16 cellular contexts compared by ENCODE assay signal in the genomic region with DNA sequence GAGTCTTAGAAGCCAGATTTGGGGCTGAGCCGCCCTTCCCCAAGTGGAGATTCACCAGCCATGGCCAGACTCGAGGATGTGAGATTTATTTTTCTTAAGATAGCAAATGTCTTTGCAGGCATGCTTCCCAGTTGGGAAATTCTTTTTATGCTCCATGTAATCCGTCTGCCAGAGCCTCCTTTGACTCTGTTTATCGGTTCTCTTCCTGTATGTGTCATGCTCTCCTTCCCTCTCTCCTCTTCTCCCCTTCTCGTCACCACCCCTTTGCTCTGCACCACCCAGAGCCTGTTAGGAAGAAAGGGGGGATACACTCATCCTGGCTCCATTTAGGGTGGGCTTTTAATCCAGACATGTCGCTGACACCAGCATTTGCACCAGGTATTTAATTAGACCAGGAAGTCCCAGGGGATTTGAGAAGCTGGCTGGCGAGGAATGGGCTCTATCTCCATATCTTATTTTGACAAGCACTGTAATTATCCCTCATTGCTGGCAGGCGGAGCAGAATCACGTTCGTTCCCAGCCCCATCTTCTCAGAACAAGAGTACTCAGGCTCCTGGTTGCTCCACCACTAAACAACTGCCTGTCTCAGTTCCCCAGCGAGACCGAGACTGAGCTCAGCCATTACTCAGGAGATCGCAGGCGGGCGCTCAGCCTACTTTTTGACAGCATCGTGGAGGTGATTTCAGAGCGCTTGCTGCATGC. TPM values are rescaled to one million over a fixed set of nuclear protein-coding genes. Genes with fewer than 3 reads are reported as not detected.
DNase-seq lines count a peak whose midpoint lies in the region; ATAC-seq and TF ChIP-seq lines count a peak whose summit lies in the region.
"Had no signal": no experiment of that assay in that cellular context is flagged by ENCODE, and none has a peak within 500 bp of the region (broad histone marks: within the 10 kb centered on the region; RNA-seq: fewer than 3 reads in every experiment).

No MANE protein-coding gene starts in this region.

- H2AK5ac ChIP-seq in H9 (ENCODE audit: insufficient read length, low read length) = no peak overlapping the region

- H3K27ac ChIP-seq in H9 (ENCODE audit: insufficient read length, low read depth, low read length) (no peak overlapping the region), esophagus muscularis mucosa (replicated peaks in 1 of 4) (peak overlapping the region; percentile 33 to 65 (median 53))
- H3K27ac ChIP-seq: right lobe of liver had no signal

- H3K79me2 ChIP-seq in H9 (ENCODE audit: insufficient read depth, low read length) = no peaks in the 10 kb centered on the region

- no peak overlapping the region for H3K18ac ChIP-seq in H9 (ENCODE audit: insufficient read length, low read depth, low read length)

- H3K36me3 Mint-ChIP-seq in H9 (ENCODE audit: insufficient read depth in 1 of 3, low read depth in 3 of 3) = no peaks in the 10 kb centered on the region
- H3K36me3 Mint-ChIP-seq in T-helper 17 cell (ENCODE audit: low read depth) = no peaks in the 10 kb centered on the region
- H3K36me3 Mint-ChIP-seq: CD14-positive monocyte had no signal

- H3K9me3 Mint-ChIP-seq in H9 = no peaks in the 10 kb centered on the region
- H3K9me3 Mint-ChIP-seq: activated T-helper 2 cell treated with anti-CD3 and anti-CD28 coated beads, Interferon-gamma antibody, Interleukin-2, Interleukin-4, amounts not matched to agents 10 μg/mL and 5 μg/mL and 100 μg/mL, durations not matched to agents 14 hours and 24 hours and 36 hours had no signal

- no peak overlapping the region for H3K4me3 Mint-ChIP-seq in H9
- H3K4me3 Mint-ChIP-seq in T-helper 17 cell = no peak overlapping the region

- no CpG with 5 or more reads among the region's 17 CpGs for WGBS in H9 (ENCODE audit: extremely low coverage, insufficient read length, low lambda C conversion rate)
- 26% methylated on average over 15 of the region's 17 CpGs for WGBS in esophagus muscularis mucosa

- no peak overlapping the region for H4K91ac ChIP-seq in H9 (ENCODE audit: insufficient read length, low read depth, low read length)

- H4K8ac ChIP-seq in H9 (replicated peaks; ENCODE audit: insufficient read length, low read depth, low read length) = no peak overlapping the region

- no peak overlapping the region for H2BK5ac ChIP-seq in H9 (ENCODE audit: insufficient read length, low read length)

- no peak overlapping the region for H3T11ph ChIP-seq in H9 (ENCODE audit: low read length)

- H3K27me3 ChIP-seq in H9 (ENCODE audit: insufficient read depth, low read length) (no peaks in the 10 kb centered on the region), esophagus muscularis mucosa (peaks cover 0 to 16% (median 1%) of the 10 kb centered on the region in 4 donors)
- H3K27me3 ChIP-seq: right lobe of liver had no signal

- TF ChIP-seq EP300 in esophagus muscularis mucosa (IDR thresholded peaks at IDR 0.05) = no peak

- no peak overlapping the region for H3K56ac ChIP-seq in H9 (ENCODE audit: insufficient read length, low read depth, low read length)

- H3K36me3 ChIP-seq in esophagus muscularis mucosa = no peaks in the 10 kb centered on the region
- H3K36me3 ChIP-seq: right lobe of liver had no signal

- ATAC-seq in omental fat pad (ENCODE audit: low FRiP score) (peak; percentile 87), GM19351 (IDR thresholded peaks at IDR 0.05; ENCODE audit: unreplicated experiment) (no peak), T-helper 17 cell (no peak), GM18520 (IDR thresholded peaks at IDR 0.05; ENCODE audit: unreplicated experiment) (no peak), GM18519 (IDR thresholded peaks at IDR 0.05; ENCODE audit: low FRiP score, unreplicated experiment) (no peak)

- H3K4ac ChIP-seq in H9 (ENCODE audit: low read depth, low read length) = no peak overlapping the region

- no peak overlapping the region for H3K4me2 ChIP-seq in H9 (ENCODE audit: insufficient read depth, insufficient read length, low read length)

- peak overlapping the region in 1 of 4 donors; percentile 31 for H3K4me3 ChIP-seq in esophagus muscularis mucosa
- H3K4me3 ChIP-seq: right lobe of liver had no signal

- H3K9me3 ChIP-seq in H9 (ENCODE audit: control insufficient read depth, low read depth, low read length) (no peaks in the 10 kb centered on the region), esophagus muscularis mucosa (no peaks in the 10 kb centered on the region), T-helper 17 cell (ENCODE audit: control insufficient read depth, low read length, poor library complexity, severe bottlenecking) (no peaks in the 10 kb centered on the region)
- H3K9me3 ChIP-seq: right lobe of liver had no signal

- TF ChIP-seq POLR2A in esophagus muscularis mucosa (IDR thresholded peaks at IDR 0.05; ENCODE audit: low read depth) = no peak

- H3K4me1 Mint-ChIP-seq in H9 (peaks cover 6 to 8% of the 10 kb centered on the region in 2 experiments), T-helper 17 cell (no peaks in the 10 kb centered on the region)
- H3K4me1 Mint-ChIP-seq: CD14-positive monocyte had no signal

- H3K9ac ChIP-seq in H9 (ENCODE audit: extremely low read depth, insufficient read length, low read length) = no peak overlapping the region

- peaks cover 2% of the 10 kb centered on the region for H3K27me3 Mint-ChIP-seq in H9 (ENCODE audit: low read depth)
- H3K27me3 Mint-ChIP-seq in T-helper 17 cell = peaks cover 17% of the 10 kb centered on the region

- no peak overlapping the region for H2AFZ ChIP-seq in H9 (ENCODE audit: low read length)

- DNase-seq in H9 (peak; percentile 18), NCI-H2171 (lab: John Stamatoyannopoulos, UW) (peak; percentile 48), esophagus muscularis mucosa (ENCODE audit: extremely low spot score) (no peak), omental fat pad (ENCODE audit: low spot score) (no peak), T-helper 17 cell (no peak)
- DNase-seq: activated CD4-positive, alpha-beta T cell treated with anti-CD3 and anti-CD28 coated beads for 4 hours; erythroblast; MM.1S; right lobe of liver; substantia nigra; SW 1271 had no signal

- H3K23ac ChIP-seq in H9 (ENCODE audit: insufficient read length, low read depth, low read length) = no peak overlapping the region

- no peaks in the 10 kb centered on the region for H3K23me2 ChIP-seq in H9 (ENCODE audit: insufficient read length, low read depth, low read length, poor library complexity, severe bottlenecking)

- no peaks in the 10 kb centered on the region for H3K4me1 ChIP-seq in H9 (ENCODE audit: insufficient read depth, low read length)
- H3K4me1 ChIP-seq in esophagus muscularis mucosa = peaks cover 3 to 35% (median 29%) of the 10 kb centered on the region in 4 donors
- H3K4me1 ChIP-seq: right lobe of liver had no signal

- H4K20me1 ChIP-seq in H9 (ENCODE audit: control insufficient read depth, insufficient read depth, insufficient read length) = no peaks in the 10 kb centered on the region

- intact Hi-C loops in esophagus muscularis mucosa (cut with DNase I) = no loop called here

- no peak overlapping the region for H2BK120ac ChIP-seq in H9 (ENCODE audit: low read depth, low read length, poor library complexity, severe bottlenecking)

- H2BK15ac ChIP-seq in H9 (ENCODE audit: low read depth, low read length) = no peak overlapping the region

- H3K79me1 ChIP-seq in H9 (ENCODE audit: insufficient read depth, low read depth, low read length, poor library complexity, severe bottlenecking) = no peaks in the 10 kb centered on the region

- H2BK20ac ChIP-seq in H9 (ENCODE audit: low read depth, low read length, poor library complexity, severe bottlenecking) = no peak overlapping the region

- no peak overlapping the region for H3K14ac ChIP-seq in H9 (ENCODE audit: insufficient read depth, low read length)

- H3K27ac Mint-ChIP-seq in H9 (no peak overlapping the region), T-helper 17 cell (no peak overlapping the region)
- H3K27ac Mint-ChIP-seq: activated T-helper 2 cell treated with anti-CD3 and anti-CD28 coated beads, Interferon-gamma antibody, Interleukin-2, Interleukin-4, amounts not matched to agents 10 μg/mL and 5 μg/mL and 100 μg/mL, durations not matched to agents 14 hours and 24 hours and 36 hours; CD14-positive monocyte had no signal

- no peak overlapping the region for H2BK12ac ChIP-seq in H9 (ENCODE audit: insufficient read length, low read depth, low read length)

- H4K5ac ChIP-seq in H9 (ENCODE audit: insufficient read length, low read depth, low read length) = no peak overlapping the region

- TF ChIP-seq CTCF in H9 (conservative IDR thresholded peaks at IDR 0.05) (no peak), esophagus muscularis mucosa (IDR thresholded peaks at IDR 0.05) (no peak), omental fat pad (IDR thresholded peaks at IDR 0.05) (no peak)

RNA-seq across cellular contexts. Expression of gene KCNIP1, which starts 50.9 kb away (rescaled TPM):
- total RNA-seq in H9 (2021) (0.24 and 0.63 TPM in 2 replicates), esophagus muscularis mucosa (1 to 10 TPM in 1 of 4 donors, under 1 TPM in 1, not detected in 2; 0.97 to 1.7 TPM), omental fat pad (under 1 TPM in 1 of 4 donors, not detected in 3; 0.25 TPM), T-helper 17 cell (not detected)
- total RNA-seq: activated T-helper 2 cell treated with anti-CD3 and anti-CD28 coated beads, Interferon-gamma antibody, Interleukin-2, Interleukin-4, amounts not matched to agents 10 μg/mL and 5 μg/mL and 100 μg/mL, durations not matched to agents 14 hours and 24 hours and 36 hours had no signal

Comparison
In these comparisons a context has a peak if more than half of its experiments do, and no peak if none do; other contexts are left out.
1. DNase-seq: peak in H9 (single experiment) and NCI-H2171 (single experiment); none in esophagus muscularis mucosa (single experiment), omental fat pad (single experiment) and T-helper 17 cell (0 of 3).